ENCODE assay signal across 10 cellular contexts in the genomic region with DNA sequence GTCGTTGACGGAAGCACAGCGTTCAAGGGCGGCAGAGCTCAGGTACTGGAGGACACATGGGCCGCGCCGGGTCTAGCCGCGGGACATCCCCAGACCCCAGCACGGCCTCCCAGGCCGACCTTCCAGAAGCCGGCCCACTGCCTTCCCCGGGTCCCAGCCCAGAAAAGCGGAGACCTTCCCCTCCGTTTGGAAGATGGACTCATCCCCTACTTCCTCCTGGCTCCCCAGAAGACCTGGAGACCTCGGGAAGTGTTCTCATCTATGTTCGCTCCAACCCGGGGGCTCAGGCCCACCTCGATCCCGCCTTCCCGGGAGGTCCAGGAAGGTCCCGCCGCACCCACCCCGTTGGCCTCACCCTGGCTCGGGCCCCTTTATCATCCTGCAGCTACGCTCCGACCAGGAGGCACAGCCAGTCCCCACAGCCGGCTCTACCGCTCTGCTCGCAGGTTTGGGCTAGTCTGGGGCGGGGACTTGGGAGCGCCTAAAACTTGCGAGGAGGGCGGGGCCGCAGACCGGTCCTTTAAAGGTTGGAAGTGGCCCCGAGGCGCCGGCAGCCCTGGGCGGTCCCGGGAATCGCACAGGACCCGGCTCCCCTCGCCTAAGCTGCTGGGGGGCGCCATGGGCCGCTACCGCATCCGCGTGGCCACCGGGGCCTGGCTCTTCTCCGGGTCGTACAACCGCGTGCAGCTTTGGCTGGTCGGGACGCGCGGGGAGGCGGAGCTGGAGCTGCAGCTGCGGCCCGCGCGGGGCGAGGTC. TPM values are rescaled to one million over a fixed set of nuclear protein-coding genes. Genes with fewer than 3 reads are reported as not detected.
DNase-seq lines count a peak whose midpoint lies in the region; ATAC-seq and TF ChIP-seq lines count a peak whose summit lies in the region.
"Had no signal": no experiment of that assay in that cellular context is flagged by ENCODE, and none has a peak within 500 bp of the region (broad histone marks: within the 10 kb centered on the region; RNA-seq: fewer than 3 reads in every experiment).

A gene with protein sequence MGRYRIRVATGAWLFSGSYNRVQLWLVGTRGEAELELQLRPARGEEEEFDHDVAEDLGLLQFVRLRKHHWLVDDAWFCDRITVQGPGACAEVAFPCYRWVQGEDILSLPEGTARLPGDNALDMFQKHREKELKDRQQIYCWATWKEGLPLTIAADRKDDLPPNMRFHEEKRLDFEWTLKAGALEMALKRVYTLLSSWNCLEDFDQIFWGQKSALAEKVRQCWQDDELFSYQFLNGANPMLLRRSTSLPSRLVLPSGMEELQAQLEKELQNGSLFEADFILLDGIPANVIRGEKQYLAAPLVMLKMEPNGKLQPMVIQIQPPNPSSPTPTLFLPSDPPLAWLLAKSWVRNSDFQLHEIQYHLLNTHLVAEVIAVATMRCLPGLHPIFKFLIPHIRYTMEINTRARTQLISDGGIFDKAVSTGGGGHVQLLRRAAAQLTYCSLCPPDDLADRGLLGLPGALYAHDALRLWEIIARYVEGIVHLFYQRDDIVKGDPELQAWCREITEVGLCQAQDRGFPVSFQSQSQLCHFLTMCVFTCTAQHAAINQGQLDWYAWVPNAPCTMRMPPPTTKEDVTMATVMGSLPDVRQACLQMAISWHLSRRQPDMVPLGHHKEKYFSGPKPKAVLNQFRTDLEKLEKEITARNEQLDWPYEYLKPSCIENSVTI (plus strand): TSS at position 550 of the 756 bp plus-strand sequence. CDS start 69 bp downstream, at position 619.

- peaks cover 20 to 38% of the 10 kb centered on the region in 2 donors for H3K36me3 ChIP-seq in ascending aorta
- H3K36me3 ChIP-seq in naive thymus-derived CD4-positive, alpha-beta T cell (ENCODE audit: control insufficient read depth in 2 of 3, insufficient read depth in 3 of 3, low read length in 3 of 3): peaks cover 0 to 40% (median 2%) of the 10 kb centered on the region in 3 experiments

- POLR2A ChIA-PET in naive thymus-derived CD4-positive, alpha-beta T cell (lab: Charles Lee): no interaction called here
- POLR2A ChIA-PET in T-cell (lab: Charles Lee): interaction anchor here in 1 of 2 donors (0.6 kb wide), 1 partner anchor 1006 kb away, joined by 3 read pairs; no protein-coding TSS in a partner anchor

- H3K27ac Mint-ChIP-seq in naive thymus-derived CD4-positive, alpha-beta T cell: peak within 1 kb of the TSS in 2 of 9 donors; percentile 19 to 25
- H3K27ac Mint-ChIP-seq in T-cell: no peak within 1 kb of the TSS

- DNase-seq in ascending aorta (ENCODE audit: low spot score in 2 of 2) (no peak), left cardiac atrium (peak; percentile 47), ureter (ENCODE audit: low spot score) (peak; percentile 80), T-cell (no peak), HuH-7 (ENCODE audit: low spot score) (no peak)
- DNase-seq in naive thymus-derived CD4-positive, alpha-beta T cell: no peak
- DNase-seq: activated T-cell treated with anti-CD3 and anti-CD28 coated beads, Interleukin-2, amount 50 U/mL, for 1 hour; dorsolateral prefrontal cortex had no signal

- no peak within 1 kb of the TSS for H3K27ac ChIP-seq in ascending aorta
- H3K27ac ChIP-seq in naive thymus-derived CD4-positive, alpha-beta T cell (ENCODE audit: low read depth, low read length): no peak within 1 kb of the TSS

- peaks cover 0 to 12% (median 5%) of the 10 kb centered on the region in 7 donors for H3K4me1 Mint-ChIP-seq in naive thymus-derived CD4-positive, alpha-beta T cell
- H3K4me1 Mint-ChIP-seq in T-cell: peaks cover 0 to 3% (median 2%) of the 10 kb centered on the region in 3 donors

- peaks cover 4 to 28% (median 17%) of the 10 kb centered on the region in 5 donors for H3K36me3 Mint-ChIP-seq in naive thymus-derived CD4-positive, alpha-beta T cell
- H3K36me3 Mint-ChIP-seq in T-cell: peaks cover 25% of the 10 kb centered on the region

- H3K27me3 ChIP-seq in ascending aorta: no peaks in the 10 kb centered on the region
- H3K27me3 ChIP-seq in naive thymus-derived CD4-positive, alpha-beta T cell (ENCODE audit: control insufficient read depth in 2 of 2, insufficient read depth in 2 of 2, low read length in 2 of 2): no peaks in the 10 kb centered on the region
- H3K27me3 ChIP-seq: dorsolateral prefrontal cortex had no signal

- peak within 1 kb of the TSS; percentile 35 to 64 for H3K4me3 ChIP-seq in ascending aorta
- no peak within 1 kb of the TSS for H3K4me3 ChIP-seq in naive thymus-derived CD4-positive, alpha-beta T cell (ENCODE audit: low read length)

- ATAC-seq in left cardiac atrium: peak; percentile 53 to 80
- ATAC-seq in naive thymus-derived CD4-positive, alpha-beta T cell: peak; percentile 20
- ATAC-seq in T-cell (replicated peaks in 1 of 4): no peak
- no peak for ATAC-seq in HG02981 (IDR thresholded peaks at IDR 0.05; ENCODE audit: unreplicated experiment)

- H3K9me3 Mint-ChIP-seq in naive thymus-derived CD4-positive, alpha-beta T cell: peaks cover 0 to 2% (median 0%) of the 10 kb centered on the region in 11 donors
- H3K9me3 Mint-ChIP-seq in T-cell: no peaks in the 10 kb centered on the region

- peaks cover 7 to 8% of the 10 kb centered on the region in 2 donors for H3K4me1 ChIP-seq in ascending aorta
- no peaks in the 10 kb centered on the region for H3K4me1 ChIP-seq in naive thymus-derived CD4-positive, alpha-beta T cell (ENCODE audit: control insufficient read depth in 2 of 2, insufficient read depth in 2 of 2, low read length in 2 of 2)

- intact Hi-C loops in ascending aorta (cut with DNase I) (no loop called here), left cardiac atrium (cut with DNase I) (no loop called here)
- intact Hi-C loops in naive thymus-derived CD4-positive, alpha-beta T cell (cut with micrococcal nuclease): no loop called here

- CTCF ChIA-PET in naive thymus-derived CD4-positive, alpha-beta T cell (lab: Charles Lee): no interaction called here
- CTCF ChIA-PET in T-cell (lab: Charles Lee): no interaction called here

- TF ChIP-seq CTCF in ascending aorta (IDR thresholded peaks at IDR 0.05): no peak

- peak within 1 kb of the TSS in 1 of 10 donors; percentile 47 for H3K4me3 Mint-ChIP-seq in naive thymus-derived CD4-positive, alpha-beta T cell
- no peak within 1 kb of the TSS for H3K4me3 Mint-ChIP-seq in T-cell

- no peaks in the 10 kb centered on the region for H3K27me3 Mint-ChIP-seq in naive thymus-derived CD4-positive, alpha-beta T cell
- H3K27me3 Mint-ChIP-seq in T-cell: no peaks in the 10 kb centered on the region

- H3K9me3 ChIP-seq in ascending aorta: no peaks in the 10 kb centered on the region
- H3K9me3 ChIP-seq in naive thymus-derived CD4-positive, alpha-beta T cell (ENCODE audit: control insufficient read depth in 2 of 3, low read length in 3 of 3): no peaks in the 10 kb centered on the region

RNA-seq across cellular contexts. Expression of the gene that starts here (rescaled TPM):
- not detected for total RNA-seq in ascending aorta
- total RNA-seq in left cardiac atrium: under 1 TPM in 1 of 2 donors, not detected in 1; 0.21 TPM
- 1 to 10 TPM in 1 of 5 experiments, not detected in 4; 1.0 TPM for total RNA-seq in naive thymus-derived CD4-positive, alpha-beta T cell
- polyA plus RNA-seq in naive thymus-derived CD4-positive, alpha-beta T cell: under 1 TPM; 0.08 to 0.48 TPM
- 1.9 TPM for total RNA-seq in ureter
- total RNA-seq in T-cell: under 1 TPM in 3 of 5 donors, not detected in 2; 0.12 to 0.78 (median 0.13) TPM
- total RNA-seq: myocyte had no signal

Comparison
In these comparisons a context has a peak if more than half of its experiments do, and no peak if none do; other contexts are left out.
1. Peak in DNase-seq and ATAC-seq in left cardiac atrium; RNA of the gene not detected or under 1 TPM.